24 cellular contexts compared by ENCODE assay signal in the genomic region with DNA sequence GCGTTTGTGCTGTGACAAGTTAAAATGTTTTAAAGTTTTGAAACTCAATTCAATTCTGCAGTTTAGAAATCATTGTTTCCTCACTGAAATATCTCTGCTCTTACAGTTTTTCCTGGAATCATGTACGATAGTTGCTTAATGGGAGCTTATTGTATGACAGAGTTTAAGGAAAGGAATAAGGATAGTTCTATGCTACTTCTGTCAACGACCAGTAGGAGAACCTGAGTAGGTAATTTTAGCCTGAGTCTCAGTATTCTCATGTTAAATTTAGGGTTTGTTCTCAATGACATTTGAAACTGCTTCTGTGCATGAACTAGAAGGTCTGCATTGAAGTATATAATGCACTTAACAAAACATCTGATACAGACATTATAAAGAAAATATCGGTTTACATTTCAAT.
"Had no signal": no experiment of that assay in that cellular context is flagged by ENCODE, and none has a peak within 500 bp of the region (broad histone marks: within the 10 kb centered on the region; RNA-seq: fewer than 3 reads in every experiment).

No MANE protein-coding gene starts in this region.

- ATAC-seq: activated CD8-positive, alpha-beta T cell treated with anti-CD3 and anti-CD28 coated beads, Interleukin-2, amount 10 ng/mL, durations not matched to agents 7 days and 5 days had no signal

- H3K9me3 ChIP-seq: SJSA1 had no signal

- H3K36me3 ChIP-seq: SJSA1 had no signal

- H3K36me3 Mint-ChIP-seq: activated naive CD4-positive, alpha-beta T cell treated with anti-CD3 and anti-CD28 coated beads, Interleukin-2, amount 50 U/mL, for 24 hours had no signal

- H3K27me3 ChIP-seq: SJSA1 had no signal

- H3K9me3 Mint-ChIP-seq: activated T-helper 1 cell treated with anti-CD3 and anti-CD28 coated beads, Interleukin-12 subunit alpha, Interleukin-12 subunit beta, Interleukin-2, Interleukin-4 antibody, amounts not matched to agents 30 ng/mL and 10 ng/mL and 1 ng/mL, durations not matched to agents 14 hours and 24 hours and 36 hours had no signal

- H3K27ac ChIP-seq: SJSA1 had no signal

- H3K27me3 Mint-ChIP-seq: activated naive CD4-positive, alpha-beta T cell treated with anti-CD3 and anti-CD28 coated beads, Interleukin-2, amount 50 U/mL, for 24 hours had no signal

- H3K4me3 ChIP-seq: SJSA1 had no signal

- DNase-seq: activated CD4-positive, alpha-beta T cell treated with anti-CD3 and anti-CD28 coated beads for 48 hours; activated CD4-positive, alpha-beta T cell treated with anti-CD3 and anti-CD28 coated beads, Interleukin-2, amount 50 U/mL, for 4 hours; activated CD4-positive, CD25-positive, alpha-beta regulatory T cell treated with anti-CD3 and anti-CD28 coated beads, Interleukin-2, amount 50 U/mL, for 72 hours; activated CD8-positive, alpha-beta memory T cell treated with anti-CD3 and anti-CD28 coated beads, Interleukin-2, amount 50 U/mL, for 48 hours; activated CD8-positive, alpha-beta T cell treated with anti-CD3 and anti-CD28 coated beads, Interleukin-2, amount 10 ng/mL, durations not matched to agents 7 days and 5 days; activated effector memory CD4-positive, alpha-beta T cell treated with Interleukin-2 at 50 U/mL for 16 hours; activated naive CD4-positive, alpha-beta T cell; activated T-cell treated with anti-CD3 and anti-CD28 coated beads, Interleukin-2, amount 50 U/mL, for 1 hour; aorta; central memory CD4-positive, alpha-beta T cell; KBM-7; NCI-H1048; NCI-H146; NCI-H187 treated with DMSO at 0.1 percent for 48 hours; NCI-H2081 treated with DMSO at 0.1 percent for 48 hours; NCI-H345; NCI-H510A; NCI-H526 treated with DMSO at 0.1 percent for 48 hours; NCI-H82; SHP77 had no signal

- H3K4me1 Mint-ChIP-seq: activated naive CD4-positive, alpha-beta T cell treated with anti-CD3 and anti-CD28 coated beads, Interleukin-2, amount 50 U/mL, for 24 hours had no signal

- H3K4me1 ChIP-seq: SJSA1 had no signal

- H3K27ac Mint-ChIP-seq: activated CD8-positive, alpha-beta T cell treated with anti-CD3 and anti-CD28 coated beads, Interleukin-2, amount 10 ng/mL, durations not matched to agents 7 days and 5 days; activated naive CD4-positive, alpha-beta T cell treated with anti-CD3 and anti-CD28 coated beads, Interleukin-2, amount 50 U/mL, for 24 hours; activated T-helper 1 cell treated with anti-CD3 and anti-CD28 coated beads, Interleukin-12 subunit alpha, Interleukin-12 subunit beta, Interleukin-2, Interleukin-4 antibody, amounts not matched to agents 30 ng/mL and 10 ng/mL and 1 ng/mL, durations not matched to agents 14 hours and 24 hours and 36 hours; T-helper 1 cell treated with Interleukin-12 subunit alpha and Interleukin-12 subunit beta and Interleukin-4 antibody, amounts not matched to agents 30 μg/mL and 1 μg/mL, for 36 hours had no signal

- H3K4me3 Mint-ChIP-seq: activated CD8-positive, alpha-beta T cell treated with anti-CD3 and anti-CD28 coated beads, Interleukin-2, amount 10 ng/mL, durations not matched to agents 7 days and 5 days; activated naive CD4-positive, alpha-beta T cell treated with anti-CD3 and anti-CD28 coated beads, Interleukin-2, amount 50 U/mL, for 24 hours; activated T-helper 1 cell treated with anti-CD3 and anti-CD28 coated beads, Interleukin-12 subunit alpha, Interleukin-12 subunit beta, Interleukin-2, Interleukin-4 antibody, amounts not matched to agents 30 ng/mL and 10 ng/mL and 1 ng/mL, durations not matched to agents 14 hours and 24 hours and 36 hours; T-helper 1 cell treated with Interleukin-12 subunit alpha and Interleukin-12 subunit beta and Interleukin-4 antibody, amounts not matched to agents 30 μg/mL and 1 μg/mL, for 36 hours had no signal
